10 cellular contexts compared by ENCODE assay signal in the genomic region with DNA sequence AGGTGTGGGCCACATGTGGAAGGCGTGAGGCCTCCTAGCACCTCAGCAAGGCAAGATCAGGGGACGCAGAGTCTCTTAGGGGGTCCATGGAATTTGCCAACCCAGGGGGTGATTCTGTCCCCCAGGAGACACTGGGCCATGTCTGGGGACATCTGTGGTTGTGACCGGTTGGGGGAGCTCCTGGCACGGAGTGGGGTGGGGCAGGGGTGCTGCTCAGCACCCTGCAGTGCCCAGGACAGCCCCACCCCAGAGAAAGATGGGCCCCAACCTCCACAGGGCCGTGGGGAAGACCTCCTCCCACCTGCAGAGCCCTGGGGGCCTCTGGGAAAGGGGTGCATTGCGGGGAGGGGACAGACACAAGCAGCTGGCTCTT.
DNase-seq lines count a peak whose midpoint lies in the region; ATAC-seq and TF ChIP-seq lines count a peak whose summit lies in the region.
"Had no signal": no experiment of that assay in that cellular context is flagged by ENCODE, and none has a peak within 500 bp of the region (broad histone marks: within the 10 kb centered on the region; RNA-seq: fewer than 3 reads in every experiment).

No MANE protein-coding gene starts in this region.

- POLR2A ChIA-PET in RWPE1 (lab: Yijun Ruan, JAX; ENCODE audit: low non-redundant PET): interaction anchor here (0.7 kb wide), 1 partner anchor 9 kb away, joined by 3 read pairs; no protein-coding TSS in a partner anchor

- peak overlapping the region; percentile 98 for H3K4me2 ChIP-seq in DOHH2 (ENCODE audit: low read length)

- DNase-seq in RWPE1 (ENCODE audit: low spot score): no peak
- no peak for DNase-seq in epithelial cell of prostate (ENCODE audit: low read depth, low spot score)
- DNase-seq in GM03348 (ENCODE audit: low spot score): no peak
- no peak for DNase-seq in T-helper 9 cell
- DNase-seq: NCI-H1694 treated with DMSO at 0.1 percent for 48 hours had no signal

- H3K27ac ChIP-seq in DOHH2 (ENCODE audit: low read depth, low read length): peak overlapping the region; percentile 4; the same call in 1 of the 2 replicates
- H3K27ac ChIP-seq in RWPE1: peak overlapping the region; percentile 100
- H3K27ac ChIP-seq in epithelial cell of prostate: peak overlapping the region; percentile 76
- H3K27ac ChIP-seq in skin epidermis: peak overlapping the region in 12 of 21 experiments; percentile 9 to 98 (median 92)

- peaks cover 79% of the 10 kb centered on the region for H3K79me2 ChIP-seq in DOHH2 (ENCODE audit: control insufficient read depth, low read length)

- peak overlapping the region; percentile 99; the same call in 1 of the 2 replicates for H3K4me3 ChIP-seq in DOHH2 (ENCODE audit: low read length)
- no peak overlapping the region for H3K4me3 ChIP-seq in skin epidermis
- H3K4me3 ChIP-seq: mucosa of descending colon had no signal

- H3K27me3 ChIP-seq in DOHH2 (ENCODE audit: control insufficient read depth, low read length): no peaks in the 10 kb centered on the region

- CTCF ChIA-PET in RWPE1 (lab: Yijun Ruan, JAX): interaction anchor here (0.6 to 1.0 kb wide), 4 partner anchors 12 to 175 kb away, joined by 3 to 7 read pairs (median 4); no protein-coding TSS in a partner anchor

- H3K4me1 ChIP-seq in DOHH2 (ENCODE audit: control insufficient read depth, low read length): peaks cover 84% of the 10 kb centered on the region

- H4K20me1 ChIP-seq in DOHH2 (ENCODE audit: control insufficient read depth, insufficient read depth, low read depth, low read length): peaks cover 58% of the 10 kb centered on the region

- TF ChIP-seq CTCF in DOHH2 (IDR thresholded peaks at IDR 0.05; ENCODE audit: low read depth, low read length, poor library complexity, severe bottlenecking) (peak; percentile 42), RWPE1 (conservative IDR thresholded peaks at IDR 0.05; ENCODE audit: low read depth) (no peak)

- H3K36me3 ChIP-seq in DOHH2 (ENCODE audit: control insufficient read depth, low read length): peaks cover 84% of the 10 kb centered on the region

- no peaks in the 10 kb centered on the region for H3K9me2 ChIP-seq in DOHH2 (replicated peaks; ENCODE audit: control insufficient read depth, low read length)

- no peaks in the 10 kb centered on the region for H3K9me3 ChIP-seq in DOHH2 (ENCODE audit: control insufficient read depth, insufficient read depth, low read length)
- H3K9me3 ChIP-seq: mucosa of descending colon had no signal

- ATAC-seq in HG02840 (IDR thresholded peaks at IDR 0.05; ENCODE audit: low FRiP score, unreplicated experiment) (no peak), GM19397 (IDR thresholded peaks at IDR 0.05; ENCODE audit: unreplicated experiment) (no peak)
- ATAC-seq: mucosa of descending colon had no signal

- H3F3A ChIP-seq in DOHH2 (ENCODE audit: control insufficient read depth, insufficient read depth): peaks cover 58% of the 10 kb centered on the region

Comparison
In these comparisons a context has a peak if more than half of its experiments do, and no peak if none do; other contexts are left out.
1. H3K27ac ChIP-seq: peak in every context shown above with its lines; median percentile 100 in RWPE1; 92 in skin epidermis; 76 in epithelial cell of prostate; 4 in DOHH2.